Comparison of ENCODE assay signal across 23 cellular contexts in genomic region chr17:83116311-83116771, GRCh38.
"Had no signal": no experiment of that assay in that cellular context is flagged by ENCODE, and none has a peak within 500 bp of the region (broad histone marks: within the 10 kb centered on the region; RNA-seq: fewer than 3 reads in every experiment).

No MANE protein-coding gene starts in this region.

- H3K9me3 ChIP-seq: colonic mucosa, pancreas, psoas muscle, right lobe of liver, thoracic aorta had no signal

- H3K36me3 ChIP-seq: colonic mucosa, pancreas, right lobe of liver, thoracic aorta had no signal

- H3K27me3 ChIP-seq: pancreas, right lobe of liver had no signal

- H3K27ac ChIP-seq: colonic mucosa, pancreas, psoas muscle, right lobe of liver, thoracic aorta had no signal

- H3K4me3 ChIP-seq: colonic mucosa, pancreas, psoas muscle, right lobe of liver, thoracic aorta had no signal

- H3K4me1 ChIP-seq: colonic mucosa, pancreas, psoas muscle, right lobe of liver had no signal

- FAIRE-seq: bronchial epithelial cell, endothelial cell of umbilical vein, pancreas had no signal

- ATAC-seq: left lobe of liver; pancreas; psoas muscle; right lobe of liver; SK-N-SH treated with all-trans-retinoic acid at 6 μM for 48 hours; stimulated activated effector memory CD8-positive, alpha-beta T cell treated with anti-CD3 and anti-CD28 coated beads, Interleukin-12 subunit alpha, Interleukin-12 subunit beta, amount 100 ng/mL, for 72 hours; T-helper 17 cell had no signal

- DNase-seq: activated CD4-positive, alpha-beta memory T cell treated with anti-CD3 and anti-CD28 coated beads for 36 hours; activated CD4-positive, alpha-beta T cell treated with anti-CD3 and anti-CD28 coated beads, Interleukin-2, amount 10 ng/mL, durations not matched to agents 24 days and 14 days; activated CD4-positive, CD25-positive, alpha-beta regulatory T cell treated with anti-CD3 and anti-CD28 coated beads, Interleukin-2, amount 50 U/mL, for 72 hours; activated CD8-positive, alpha-beta memory T cell treated with anti-CD3 and anti-CD28 coated beads, Interleukin-2, amount 50 U/mL, for 48 hours; activated gamma-delta T cell; activated T-cell treated with anti-CD3 and anti-CD28 coated beads, Interleukin-2, amount 50 U/mL, for 24 hours; anterior cingulate cortex; colonic mucosa; head of caudate nucleus; mammary epithelial cell; stimulated activated CD4-positive, alpha-beta T cell treated with anti-CD3 and anti-CD28 coated beads, Interleukin-4, amount 100 ng/mL, for 24 hours; T-helper 17 cell; T1000; trophoblast cell had no signal
